Comparison of ENCODE assay signal across 18 cellular contexts in the genomic region with DNA sequence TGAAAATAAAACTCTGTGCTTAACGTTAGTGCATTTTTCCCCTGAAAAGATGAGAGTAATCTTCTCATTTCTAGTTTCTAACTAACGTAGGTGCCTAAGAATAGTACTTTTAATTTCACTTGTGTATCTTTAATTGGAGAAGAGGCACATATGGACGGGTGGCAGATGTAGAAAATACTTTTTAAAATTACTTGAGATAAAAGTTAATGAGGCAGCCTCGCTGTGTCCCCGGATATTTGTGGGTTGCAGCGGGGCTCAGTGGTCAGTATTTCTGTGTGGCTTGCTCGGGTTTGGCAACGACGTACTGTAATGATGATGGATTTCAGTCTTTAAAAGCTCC. TPM values are rescaled to one million over a fixed set of nuclear protein-coding genes. Genes with fewer than 3 reads are reported as not detected.
A peak's percentile ranks its signal among the peaks of the same experiment; 100 is the strongest.
DNase-seq lines count a peak whose midpoint lies in the region; ATAC-seq, FAIRE-seq and TF ChIP-seq lines count a peak whose summit lies in the region.
"Had no signal": no experiment of that assay in that cellular context is flagged by ENCODE, and none has a peak within 500 bp of the region (broad histone marks: within the 10 kb centered on the region; RNA-seq: fewer than 3 reads in every experiment).

No MANE protein-coding gene starts in this region.

- H4K12ac ChIP-seq in trophoblast cell (ENCODE audit: low read depth, low read length), result no peak overlapping the region

- H3K4me3 ChIP-seq in AG10803 (ENCODE audit: low read length) (peak overlapping the region; percentile 16; the same call in 1 of the 2 replicates), astrocyte (ENCODE audit: insufficient read depth, low read depth, low read length) (peak overlapping the region; percentile 50), right cardiac atrium (ENCODE audit: low read length) (peak overlapping the region; percentile 75), trophoblast cell (ENCODE audit: low read depth, low read length) (no peak overlapping the region), suprapubic skin (no peak overlapping the region)

- H3K36me3 Mint-ChIP-seq in astrocyte (ENCODE audit: low read depth, unreplicated experiment), result peaks cover 30% of the 10 kb centered on the region

- H2AK5ac ChIP-seq in trophoblast cell (ENCODE audit: low read length), result no peak overlapping the region

- no peak overlapping the region for H2BK120ac ChIP-seq in trophoblast cell (ENCODE audit: insufficient read depth, low read length, poor library complexity)

- no peak overlapping the region for H2BK12ac ChIP-seq in trophoblast cell (ENCODE audit: low read length)

- H2BK5ac ChIP-seq in trophoblast cell (ENCODE audit: low read depth, low read length, poor library complexity), result no peak overlapping the region

- H3K79me2 ChIP-seq in astrocyte (ENCODE audit: insufficient read depth, low read length) (peaks cover 91% of the 10 kb centered on the region), trophoblast cell (ENCODE audit: control insufficient read depth, insufficient read depth, low read length, poor library complexity) (no peaks in the 10 kb centered on the region)

- H3K9me3 ChIP-seq in astrocyte (ENCODE audit: insufficient read depth, low read depth, low read length) (no peaks in the 10 kb centered on the region), right cardiac atrium (ENCODE audit: control insufficient read depth, low read length) (no peaks in the 10 kb centered on the region), trophoblast cell (ENCODE audit: insufficient read depth, low read depth, low read length) (peaks cover 6% of the 10 kb centered on the region), suprapubic skin (no peaks in the 10 kb centered on the region)
- H3K9me3 ChIP-seq: esophagus muscularis mucosa had no signal

- DNase-seq in AG10803 (ENCODE audit: low read depth) (no peak), astrocyte (ENCODE audit: low read depth) (no peak), right cardiac atrium (no peak), trophoblast cell (no peak), suprapubic skin (ENCODE audit: low spot score in 2 of 2) (no peak), HPDE6-E6E7 (ENCODE audit: extremely low spot score) (no peak), GM19238 (ENCODE audit: insufficient read length, low spot score) (no peak)
- no peak for DNase-seq in activated T-cell treated with anti-CD3 and anti-CD28 coated beads, Interleukin-2, amount 50 U/mL, for 1 hour
- DNase-seq: activated CD8-positive, alpha-beta T cell treated with anti-CD3 and anti-CD28 coated beads for 36 hours; activated effector memory CD4-positive, alpha-beta T cell treated with anti-CD3 and anti-CD28 coated beads, Interleukin-2, amount 50 U/mL, for 16 hours; DMS153; naive B cell; NCI-H1694; NCI-H526; SHP77; T1000 had no signal

- no peak overlapping the region for H2AFZ ChIP-seq in astrocyte (ENCODE audit: low read depth, low read length)
- no peak overlapping the region for H2AFZ ChIP-seq in trophoblast cell (ENCODE audit: insufficient read depth, low read length, poor library complexity)

- peak overlapping the region; percentile 47 for H3K27ac Mint-ChIP-seq in astrocyte (ENCODE audit: unreplicated experiment)
- H3K27ac Mint-ChIP-seq: activated CD8-positive, alpha-beta T cell treated with anti-CD3 and anti-CD28 coated beads for 36 hours; naive B cell had no signal

- H3K27me3 ChIP-seq in astrocyte (ENCODE audit: insufficient read depth, low read length) (peaks cover 23% of the 10 kb centered on the region), right cardiac atrium (ENCODE audit: control insufficient read depth, insufficient read depth) (no peaks in the 10 kb centered on the region), trophoblast cell (ENCODE audit: insufficient read depth, low read length) (peaks cover 64% of the 10 kb centered on the region), suprapubic skin (peaks cover 92% of the 10 kb centered on the region)

- no peak overlapping the region for H4K91ac ChIP-seq in trophoblast cell (ENCODE audit: low read depth, low read length)

- peak overlapping the region; percentile 62 for H3K9ac ChIP-seq in astrocyte (ENCODE audit: low read length)
- H3K9ac ChIP-seq in trophoblast cell (ENCODE audit: low read length), result no peak overlapping the region
- H3K9ac ChIP-seq: KMS-11 had no signal

- no peak for FAIRE-seq in astrocyte (lab: Jason Lieb, UNC)

- peaks cover 4% of the 10 kb centered on the region for H3K4me1 Mint-ChIP-seq in astrocyte (ENCODE audit: low read depth, unreplicated experiment)

- no peak overlapping the region for H3K14ac ChIP-seq in trophoblast cell (ENCODE audit: low read length)

- peak overlapping the region; percentile 78 for H3K4me3 Mint-ChIP-seq in astrocyte (ENCODE audit: unreplicated experiment)
- H3K4me3 Mint-ChIP-seq: activated CD8-positive, alpha-beta T cell treated with anti-CD3 and anti-CD28 coated beads for 36 hours had no signal

- peak overlapping the region; percentile 81 for H3K4me2 ChIP-seq in astrocyte (ENCODE audit: low read length)
- peak overlapping the region; percentile 47 for H3K4me2 ChIP-seq in trophoblast cell (ENCODE audit: low read length)

- H3K27ac ChIP-seq in astrocyte (ENCODE audit: low read depth, low read length) (no peak overlapping the region), right cardiac atrium (ENCODE audit: low read length) (peak overlapping the region; percentile 83), trophoblast cell (ENCODE audit: low read depth, low read length) (no peak overlapping the region), suprapubic skin (no peak overlapping the region)
- H3K27ac ChIP-seq: esophagus muscularis mucosa, KMS-11 had no signal

- peaks cover 22% of the 10 kb centered on the region for H3K36me3 ChIP-seq in astrocyte (ENCODE audit: insufficient read depth, low read length)
- H3K36me3 ChIP-seq in trophoblast cell (ENCODE audit: control insufficient read depth in 1 of 2, insufficient read depth in 2 of 2, low read length in 2 of 2), result peaks cover 0 to under 1% of the 10 kb centered on the region in 2 experiments
- no peaks in the 10 kb centered on the region for H3K36me3 ChIP-seq in suprapubic skin

- TF ChIP-seq EP300 in suprapubic skin (IDR thresholded peaks at IDR 0.05), result no peak

- peaks cover 2% of the 10 kb centered on the region for H3K79me1 ChIP-seq in trophoblast cell (ENCODE audit: low read length)

- no peak overlapping the region for H3K18ac ChIP-seq in trophoblast cell (ENCODE audit: low read length)

- H4K8ac ChIP-seq in trophoblast cell (ENCODE audit: low read depth, low read length), result no peak overlapping the region

- no peak overlapping the region for H3K4ac ChIP-seq in trophoblast cell (ENCODE audit: low read depth, low read length)

- H4K20me1 ChIP-seq in astrocyte (ENCODE audit: insufficient read depth, low read length), result peaks cover 89% of the 10 kb centered on the region

- no peak overlapping the region for H3K23ac ChIP-seq in trophoblast cell (ENCODE audit: low read length)

- no peak for TF ChIP-seq POLR2A in suprapubic skin (IDR thresholded peaks at IDR 0.05)

- no peak for TF ChIP-seq CTCF in AG10803 (conservative IDR thresholded peaks at IDR 0.05; ENCODE audit: low read length)
- no peak for TF ChIP-seq CTCF in astrocyte (IDR thresholded peaks at IDR 0.05; ENCODE audit: insufficient read depth, low read depth, low read length)
- TF ChIP-seq CTCF in suprapubic skin (IDR thresholded peaks at IDR 0.05), result no peak

- no peak for ATAC-seq in right cardiac atrium
- ATAC-seq: activated CD8-positive, alpha-beta T cell treated with anti-CD3 and anti-CD28 coated beads for 36 hours had no signal

- H3K4me1 ChIP-seq in astrocyte (ENCODE audit: insufficient read depth, low read length) (peaks cover 33% of the 10 kb centered on the region), right cardiac atrium (ENCODE audit: control insufficient read depth, insufficient read depth, low read length) (peaks cover under 1% of the 10 kb centered on the region), trophoblast cell (ENCODE audit: control insufficient read depth in 1 of 2, insufficient read depth in 2 of 2, low read length in 2 of 2) (peaks cover 7 to 10% of the 10 kb centered on the region in 2 experiments), suprapubic skin (peaks cover 16% of the 10 kb centered on the region)

- WGBS in right cardiac atrium, result 22% methylated on average over 9 of the region's 9 CpGs
- WGBS in trophoblast cell (ENCODE audit: extremely low coverage, insufficient coverage, insufficient read length), result no CpG with 5 or more reads among the region's 9 CpGs
- 59% methylated on average over 9 of the region's 9 CpGs for WGBS in suprapubic skin

- H3K27me3 Mint-ChIP-seq in astrocyte (ENCODE audit: low read depth, unreplicated experiment), result peaks cover 71% of the 10 kb centered on the region

- intact Hi-C loops in right cardiac atrium (cut with DNase I), result loop anchor here in 3 of 4 donors (5.0 to 10.0 kb wide), 3 partner anchors 289 to 529 kb away; no protein-coding TSS in a partner anchor

- peaks cover 14% of the 10 kb centered on the region for H3K9me3 Mint-ChIP-seq in astrocyte (ENCODE audit: unreplicated experiment)
- H3K9me3 Mint-ChIP-seq: activated CD8-positive, alpha-beta T cell treated with anti-CD3 and anti-CD28 coated beads for 36 hours had no signal

RNA-seq across cellular contexts. Expression of a gene that starts 6.9 kb away (rescaled TPM):
- total RNA-seq in astrocyte (9.4 and 10.9 TPM in 2 replicates), right cardiac atrium (10 to 100 TPM; 63.2 to 85.8 (median 77.9) TPM), suprapubic skin (1 to 10 TPM; 2.1 to 3.4 (median 2.6) TPM)
- polyA plus RNA-seq in right cardiac atrium, result 52.4 TPM
- polyA plus RNA-seq in trophoblast cell (2013), result 1.7 and 1.9 TPM in 2 replicates
- total RNA-seq: activated CD8-positive, alpha-beta T cell treated with anti-CD3 and anti-CD28 coated beads for 36 hours had no signal

Comparison
In these comparisons a context has a peak if more than half of its experiments do, and no peak if none do; other contexts are left out.
1. H3K4me3 ChIP-seq: peak in AG10803 (single experiment), astrocyte (single experiment) and right cardiac atrium (single experiment); none in trophoblast cell (single experiment) and suprapubic skin (single experiment).